ENCODE assay signal across 23 cellular contexts in the genomic region with DNA sequence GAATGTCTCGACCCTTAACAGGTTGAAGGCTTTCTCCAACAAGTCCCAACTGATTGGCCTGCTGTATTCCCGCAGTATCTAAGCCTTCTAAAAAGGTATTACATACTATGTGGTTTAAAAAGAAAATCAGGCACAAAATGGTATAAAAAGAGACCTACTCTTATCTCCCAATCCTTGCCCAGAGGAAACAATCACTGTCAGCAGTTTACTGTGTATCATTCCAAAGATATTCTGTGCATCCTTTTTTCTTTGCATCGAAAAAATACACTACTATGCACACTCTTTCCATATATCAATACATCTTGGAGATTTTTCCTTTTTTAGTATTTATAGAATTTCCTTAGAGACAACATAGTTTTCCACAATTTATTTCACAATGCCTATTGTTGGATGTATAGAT.
"Had no signal": no experiment of that assay in that cellular context is flagged by ENCODE, and none has a peak within 500 bp of the region (broad histone marks: within the 10 kb centered on the region; RNA-seq: fewer than 3 reads in every experiment).

No MANE protein-coding gene starts in this region.

- DNase-seq: Kasumi-1; KG1; MM.1S; NCI-H1092 treated with DMSO at 0.1 percent for 48 hours; NCI-H1436; NCI-H187; NCI-H2029; NCI-H2081 treated with DMSO at 0.1 percent for 48 hours; NCI-H2171; NCI-H226; NCI-H446; NCI-H510A; NCI-H524 treated with DMSO at 0.1 percent for 48 hours; NCI-H69; NCI-H774; NK-92 treated with Interleukin-12 subunit alpha and Interleukin-12 subunit beta, amount 100 ng/mL, for 24 hours; PC-3; SHP77; SK-N-SH; SW 1271; T-cell had no signal

- H3K27ac ChIP-seq: RWPE1 had no signal

- H3K9ac ChIP-seq: SK-N-SH had no signal

- H3K9me3 ChIP-seq: SK-N-SH had no signal

- ATAC-seq: Panc1, PC-3, T-cell had no signal

- H3K4me2 ChIP-seq: SK-N-SH had no signal
